27 cellular contexts compared by ENCODE assay signal in the genomic region with DNA sequence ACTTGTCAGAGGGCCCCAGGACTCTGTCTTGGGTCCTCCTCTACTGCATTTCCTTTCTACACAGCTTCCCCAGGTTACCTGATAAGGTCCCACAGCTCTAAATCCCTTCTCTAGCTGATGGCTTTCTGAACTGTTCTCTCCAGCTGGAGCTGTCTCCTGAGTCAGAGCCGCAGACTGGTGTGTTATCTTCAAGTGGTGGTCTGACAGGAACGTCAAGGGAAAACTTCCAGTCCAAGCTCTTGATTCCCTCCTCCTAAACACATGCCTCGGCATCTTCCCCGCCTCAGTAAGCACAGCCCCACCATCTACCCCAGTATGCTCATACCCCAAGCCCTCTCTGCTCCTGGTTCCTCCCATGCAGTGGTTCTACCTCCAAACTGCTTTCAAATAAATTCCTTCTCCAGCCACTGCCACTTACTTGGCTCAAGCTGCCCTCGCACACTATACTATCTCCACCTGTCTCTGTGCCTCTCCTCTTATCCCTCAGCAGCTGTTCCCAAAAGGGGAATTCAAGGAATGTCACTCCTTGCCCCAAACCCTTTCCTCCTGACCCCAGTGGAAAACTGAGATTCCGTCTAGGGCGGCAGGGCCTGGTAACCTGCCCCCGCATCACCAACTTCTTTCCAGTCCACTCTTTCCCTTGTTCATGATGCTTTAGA. TPM values are rescaled to one million over a fixed set of nuclear protein-coding genes. Genes with fewer than 3 reads are reported as not detected.
A peak's percentile ranks its signal among the peaks of the same experiment; 100 is the strongest.
DNase-seq lines count a peak whose midpoint lies in the region; ATAC-seq and TF ChIP-seq lines count a peak whose summit lies in the region.
"Had no signal": no experiment of that assay in that cellular context is flagged by ENCODE, and none has a peak within 500 bp of the region (broad histone marks: within the 10 kb centered on the region; RNA-seq: fewer than 3 reads in every experiment).

No MANE protein-coding gene starts in this region.

- peak overlapping the region; percentile 11 for H3K27ac ChIP-seq in trophoblast cell (ENCODE audit: low read depth, low read length)
- no peak overlapping the region for H3K27ac ChIP-seq in CD8-positive, alpha-beta memory T cell (ENCODE audit: low read depth, low read length)
- H3K27ac ChIP-seq: Peyer's patch, stomach, tibial nerve had no signal

- CTCF ChIA-PET in CD8-positive, alpha-beta memory T cell (lab: Charles Lee): no interaction called here

- in situ Hi-C loops in GM13976 (cut with MboI; ENCODE audit: low sequenced_read_pairs, unreplicated experiment): no loop called here

- WGBS in trophoblast cell (ENCODE audit: extremely low coverage, insufficient coverage, insufficient read length): no CpG with 5 or more reads among the region's 8 CpGs

- H3K4me1 ChIP-seq in trophoblast cell (ENCODE audit: control insufficient read depth in 1 of 2, insufficient read depth in 2 of 2, low read length in 2 of 2): peaks cover 32 to 38% of the 10 kb centered on the region in 2 experiments
- peaks cover 6% of the 10 kb centered on the region for H3K4me1 ChIP-seq in CD8-positive, alpha-beta memory T cell (ENCODE audit: insufficient read depth, low read length)

- H2BK5ac ChIP-seq in trophoblast cell (ENCODE audit: low read depth, low read length, poor library complexity): peak overlapping the region; percentile 11

- no peak overlapping the region for H3K23ac ChIP-seq in trophoblast cell (ENCODE audit: low read length)

- H3K4ac ChIP-seq in trophoblast cell (ENCODE audit: low read depth, low read length): no peak overlapping the region

- no peak overlapping the region for H4K8ac ChIP-seq in trophoblast cell (ENCODE audit: low read depth, low read length)

- H4K91ac ChIP-seq in trophoblast cell (ENCODE audit: low read depth, low read length): peak overlapping the region; percentile 27

- POLR2A ChIA-PET in CD8-positive, alpha-beta memory T cell (lab: Charles Lee): no interaction called here

- H3K79me1 ChIP-seq in trophoblast cell (ENCODE audit: low read length): peaks cover 22% of the 10 kb centered on the region

- no peaks in the 10 kb centered on the region for H3K27me3 ChIP-seq in trophoblast cell (ENCODE audit: insufficient read depth, low read length)
- no peaks in the 10 kb centered on the region for H3K27me3 ChIP-seq in CD8-positive, alpha-beta memory T cell (ENCODE audit: insufficient read depth, low read length, poor library complexity, severe bottlenecking)
- H3K27me3 ChIP-seq: heart left ventricle, Peyer's patch, stomach, tibial nerve had no signal

- no peaks in the 10 kb centered on the region for H3K9me3 ChIP-seq in T-helper 17 cell (ENCODE audit: control insufficient read depth, low read length, poor library complexity, severe bottlenecking)
- no peaks in the 10 kb centered on the region for H3K9me3 ChIP-seq in trophoblast cell (ENCODE audit: insufficient read depth, low read depth, low read length)
- H3K9me3 ChIP-seq in CD8-positive, alpha-beta memory T cell (ENCODE audit: low read length): no peaks in the 10 kb centered on the region
- H3K9me3 ChIP-seq: heart left ventricle, Peyer's patch, stomach, tibial nerve had no signal

- H3K9ac ChIP-seq in trophoblast cell (ENCODE audit: low read length): no peak overlapping the region

- peaks cover 3% of the 10 kb centered on the region for H3K36me3 Mint-ChIP-seq in T-helper 17 cell (ENCODE audit: low read depth)
- H3K36me3 Mint-ChIP-seq in CD8-positive, alpha-beta memory T cell: peaks cover 0 to 12% (median 9%) of the 10 kb centered on the region in 3 donors

- no peak overlapping the region for H3K14ac ChIP-seq in trophoblast cell (ENCODE audit: low read length)

- H2AK5ac ChIP-seq in trophoblast cell (ENCODE audit: low read length): peak overlapping the region; percentile 20

- H4K12ac ChIP-seq in trophoblast cell (ENCODE audit: low read depth, low read length): no peak overlapping the region

- H3K79me2 ChIP-seq in trophoblast cell (ENCODE audit: control insufficient read depth, insufficient read depth, low read length, poor library complexity): peaks cover 5% of the 10 kb centered on the region

- H3K4me2 ChIP-seq in trophoblast cell (ENCODE audit: low read length): no peak overlapping the region

- no peak overlapping the region for H3K18ac ChIP-seq in trophoblast cell (ENCODE audit: low read length)

- no peak overlapping the region for H3K4me3 Mint-ChIP-seq in T-helper 17 cell
- no peak overlapping the region for H3K4me3 Mint-ChIP-seq in CD8-positive, alpha-beta memory T cell
- H3K4me3 Mint-ChIP-seq: activated naive CD4-positive, alpha-beta T cell treated with anti-CD3 and anti-CD28 coated beads for 36 hours; CD14-positive monocyte; HFFc6; natural killer cell treated with Interleukin-12 subunit alpha and Interleukin-12 subunit beta and Interleukin-15 and Interleukin-18, amount 100 ng/mL, for 72 hours had no signal

- H3K4me3 ChIP-seq in fibroblast of villous mesenchyme (ENCODE audit: low read depth, low read length) (no peak overlapping the region), trophoblast cell (ENCODE audit: low read depth, low read length) (no peak overlapping the region)
- H3K4me3 ChIP-seq in CD8-positive, alpha-beta memory T cell (ENCODE audit: low read length): no peak overlapping the region
- H3K4me3 ChIP-seq: heart left ventricle, Peyer's patch, stomach, tibial nerve had no signal

- H2BK12ac ChIP-seq in trophoblast cell (ENCODE audit: low read length): no peak overlapping the region

- H3K27me3 Mint-ChIP-seq in T-helper 17 cell: peaks cover 22% of the 10 kb centered on the region
- no peaks in the 10 kb centered on the region for H3K27me3 Mint-ChIP-seq in CD8-positive, alpha-beta memory T cell

- no peak overlapping the region for H2AFZ ChIP-seq in trophoblast cell (ENCODE audit: insufficient read depth, low read length, poor library complexity)

- H3K9me3 Mint-ChIP-seq in CD8-positive, alpha-beta memory T cell: no peaks in the 10 kb centered on the region
- H3K9me3 Mint-ChIP-seq: activated naive CD4-positive, alpha-beta T cell treated with anti-CD3 and anti-CD28 coated beads for 36 hours; HFFc6; natural killer cell treated with Interleukin-12 subunit alpha and Interleukin-12 subunit beta and Interleukin-15 and Interleukin-18, amount 100 ng/mL, for 72 hours had no signal

- peak; percentile 27 for DNase-seq in ELF-1 (ENCODE audit: low read depth, low spot score)
- no peak for DNase-seq in T-helper 17 cell
- DNase-seq in fibroblast of villous mesenchyme (ENCODE audit: low read depth): peak; percentile 57
- DNase-seq in trophoblast cell: no peak
- DNase-seq in GM13976 (ENCODE audit: low spot score): no peak
- DNase-seq in CD8-positive, alpha-beta memory T cell: no peak
- no peak for DNase-seq in NCI-H1417 treated with DMSO at 0.1 percent for 48 hours (lab: John Stamatoyannopoulos, UW)
- no peak for DNase-seq in H4 (ENCODE audit: low spot score)
- DNase-seq: activated CD4-positive, alpha-beta T cell treated with anti-CD3 and anti-CD28 coated beads for 48 hours; activated naive CD4-positive, alpha-beta T cell treated with anti-CD3 and anti-CD28 coated beads for 36 hours; activated T-cell treated with anti-CD3 and anti-CD28 coated beads, Interleukin-2, amount 50 U/mL, for 48 hours; amygdala; central memory CD4-positive, alpha-beta T cell; dermis blood vessel endothelial cell; heart left ventricle; HFFc6; midbrain; NCI-H524; Peyer's patch; posterior cingulate gyrus; stimulated activated CD4-positive, alpha-beta T cell treated with anti-CD3 and anti-CD28 coated beads, Interleukin-15, amount 100 ng/mL, for 24 hours; stomach; T-helper 2 cell had no signal

- no peak for ATAC-seq in T-helper 17 cell
- ATAC-seq: natural killer cell treated with Interleukin-12 subunit alpha and Interleukin-12 subunit beta and Interleukin-15 and Interleukin-18, amount 100 ng/mL, for 72 hours; sciatic nerve had no signal

- H3K4me1 Mint-ChIP-seq in T-helper 17 cell: peaks cover 13% of the 10 kb centered on the region
- peaks cover under 1 to 1% (median 1%) of the 10 kb centered on the region in 3 donors for H3K4me1 Mint-ChIP-seq in CD8-positive, alpha-beta memory T cell

- H3K36me3 ChIP-seq in trophoblast cell (ENCODE audit: control insufficient read depth in 1 of 2, insufficient read depth in 2 of 2, low read length in 2 of 2): no peaks in the 10 kb centered on the region
- no peaks in the 10 kb centered on the region for H3K36me3 ChIP-seq in CD8-positive, alpha-beta memory T cell (ENCODE audit: insufficient read depth, low read length)

- H2BK120ac ChIP-seq in trophoblast cell (ENCODE audit: insufficient read depth, low read length, poor library complexity): no peak overlapping the region

- TF ChIP-seq CTCF in fibroblast of villous mesenchyme (IDR thresholded peaks at IDR 0.05; ENCODE audit: insufficient read depth, low read depth, low read length) (no peak), GM13976 (IDR thresholded peaks at IDR 0.05; ENCODE audit: borderline replicate concordance, control extremely low read depth, extremely low read depth, insufficient read depth, missing control alignments) (no peak)

- peak overlapping the region; percentile 73 for H3K27ac Mint-ChIP-seq in T-helper 17 cell
- peak overlapping the region in 1 of 8 donors; percentile 61 for H3K27ac Mint-ChIP-seq in CD8-positive, alpha-beta memory T cell
- H3K27ac Mint-ChIP-seq: activated naive CD4-positive, alpha-beta T cell treated with anti-CD3 and anti-CD28 coated beads for 36 hours; HFFc6 had no signal

RNA-seq across cellular contexts. Expression of a gene that starts 17.2 kb away (rescaled TPM):
- 10 to 100 TPM in 1 of 2 donors, 1 to 10 TPM in 1; 5.4 to 10.4 TPM for total RNA-seq in T-helper 17 cell
- total RNA-seq in fibroblast of villous mesenchyme: 14.2 and 16.8 TPM in 2 replicates
- polyA plus RNA-seq in trophoblast cell (2013): 29.0 and 31.5 TPM in 2 replicates
- total RNA-seq in CD8-positive, alpha-beta memory T cell: 10 to 100 TPM; 54.5 to 56.9 TPM
- polyA plus RNA-seq in CD8-positive, alpha-beta memory T cell: 3.5 TPM
- 32.1 and 42.5 TPM in 2 replicates for total RNA-seq in H4 (2014; rRNA removed; shearing (Covaris generic))

Comparison
In these comparisons a context has a peak if more than half of its experiments do, and no peak if none do; other contexts are left out.
1. DNase-seq: peak in ELF-1 (single experiment) and fibroblast of villous mesenchyme (single experiment); none in T-helper 17 cell (0 of 3), trophoblast cell (0 of 2), GM13976 (single experiment), CD8-positive, alpha-beta memory T cell (0 of 5), NCI-H1417 treated with DMSO at 0.1 percent for 48 hours (single experiment) and H4 (single experiment).